In the genomic region with DNA sequence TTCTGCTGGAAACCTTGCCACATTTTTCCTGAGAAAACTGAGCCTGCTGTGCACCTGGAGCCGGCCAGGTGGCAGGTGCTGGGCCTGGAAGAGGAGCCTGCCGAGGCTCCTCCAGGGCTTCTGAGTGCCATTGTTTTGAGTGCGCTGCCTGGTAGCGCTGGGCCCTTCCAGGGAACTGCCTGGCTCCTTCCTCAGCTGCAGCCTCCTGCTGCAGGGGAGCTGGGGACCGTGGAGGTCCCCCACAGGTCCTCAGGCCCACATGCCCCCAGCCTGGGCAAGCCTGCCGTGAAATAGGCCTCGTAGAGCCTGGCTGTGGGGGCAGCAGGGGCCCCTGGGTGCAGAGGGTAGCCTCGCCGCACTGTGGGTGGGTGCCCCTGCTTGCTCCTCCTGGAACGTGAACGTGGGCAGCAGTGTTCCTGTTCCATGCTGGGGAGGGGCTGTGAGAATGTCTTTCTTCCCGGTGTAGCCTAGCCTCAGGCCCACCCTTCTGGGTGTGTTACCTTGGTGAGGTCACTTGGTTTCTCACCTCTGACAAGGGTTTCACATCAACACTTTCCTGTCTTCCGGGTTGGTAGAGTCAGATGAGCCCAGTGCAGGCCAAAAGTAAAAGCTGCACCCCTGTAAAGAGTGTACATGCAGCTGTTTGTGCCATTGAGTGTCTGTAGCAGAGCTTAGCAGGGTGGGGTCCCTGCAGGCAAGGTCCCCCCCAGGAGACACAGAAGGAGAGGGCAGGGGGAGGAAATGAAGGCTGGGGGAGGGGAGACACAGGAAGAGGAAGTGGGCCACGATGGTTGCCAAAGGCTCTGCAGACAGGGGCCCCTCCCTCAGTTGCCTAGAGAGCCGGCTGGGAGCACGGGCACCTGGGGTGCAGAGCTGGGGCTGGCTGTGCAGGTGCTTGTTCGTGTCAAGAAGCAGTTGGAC, we compare ENCODE assay signal across 8 cellular contexts. TPM values are rescaled to one million over a fixed set of nuclear protein-coding genes. Genes with fewer than 3 reads are reported as not detected.
DNase-seq lines count a peak whose midpoint lies in the region; ATAC-seq and TF ChIP-seq lines count a peak whose summit lies in the region.

No MANE protein-coding gene starts in this region.

- DNase-seq in stimulated activated CD4-positive, alpha-beta T cell treated with anti-CD3 and anti-CD28 coated beads, Interleukin-15, amount 100 ng/mL, for 24 hours, result peak; percentile 67
- DNase-seq in stimulated activated CD4-positive, alpha-beta T cell treated with anti-CD3 and anti-CD28 coated beads, Interleukin-4, amount 100 ng/mL, for 1 hour, result no peak
- DNase-seq in NCI-H2196 treated with DMSO at 0.1 percent for 48 hours (lab: John Stamatoyannopoulos, UW; ENCODE audit: unreplicated experiment) (peak; percentile 12), SW 1271 (lab: John Stamatoyannopoulos, UW) (no peak)
- DNase-seq in activated CD8-positive, alpha-beta memory T cell treated with anti-CD3 and anti-CD28 coated beads for 4 hours (ENCODE audit: low read depth in 2 of 2), result peak; percentile 33 to 47
- DNase-seq in stimulated activated CD8-positive, alpha-beta memory T cell treated with anti-CD3 and anti-CD28 coated beads, Interleukin-7, amount 100 ng/mL, for 4 hours (ENCODE audit: low read depth in 2 of 2), result peak; percentile 45 to 49

- peak overlapping the region in 3 of 4 donors; percentile 53 to 96 (median 95) for H3K27ac ChIP-seq in gastroesophageal sphincter

- H3K9me3 ChIP-seq in gastroesophageal sphincter, result no peaks in the 10 kb centered on the region

- no peaks in the 10 kb centered on the region for H3K36me3 ChIP-seq in gastroesophageal sphincter

- no peak for TF ChIP-seq POLR2A in gastroesophageal sphincter (IDR thresholded peaks at IDR 0.05)

- TF ChIP-seq EP300 in gastroesophageal sphincter (IDR thresholded peaks at IDR 0.05), result no peak

- H3K4me3 ChIP-seq in gastroesophageal sphincter, result no peak overlapping the region

- WGBS in gastroesophageal sphincter (ENCODE audit: low coverage in 1 of 2), 2 donors, result 48 to 80% methylated on average over 1 to 5 of the region's 17 CpGs

- peaks cover 12 to 100% (median 66%) of the 10 kb centered on the region in 3 donors for H3K4me1 ChIP-seq in gastroesophageal sphincter

- TF ChIP-seq CTCF in gastroesophageal sphincter (IDR thresholded peaks at IDR 0.05), result no peak

- H3K27me3 ChIP-seq in gastroesophageal sphincter, result no peaks in the 10 kb centered on the region

- ATAC-seq in HG03097 (IDR thresholded peaks at IDR 0.05; ENCODE audit: low FRiP score, unreplicated experiment), result peak; percentile 53
- ATAC-seq in gastroesophageal sphincter, result no peak

RNA-seq across cellular contexts. Expression of a gene that starts 34.5 kb away (rescaled TPM):
- total RNA-seq in gastroesophageal sphincter, result 100 to 1,000 TPM in 1 of 4 donors, 10 to 100 TPM in 3; 49.7 to 106 (median 76.1) TPM

Comparison
In these comparisons a context has a peak if more than half of its experiments do, and no peak if none do; other contexts are left out.
1. DNase-seq: peak in stimulated activated CD4-positive, alpha-beta T cell treated with anti-CD3 and anti-CD28 coated beads, Interleukin-15, amount 100 ng/mL, for 24 hours (single experiment), NCI-H2196 treated with DMSO at 0.1 percent for 48 hours (single experiment), activated CD8-positive, alpha-beta memory T cell treated with anti-CD3 and anti-CD28 coated beads for 4 hours (2 of 2) and stimulated activated CD8-positive, alpha-beta memory T cell treated with anti-CD3 and anti-CD28 coated beads, Interleukin-7, amount 100 ng/mL, for 4 hours (2 of 2); none in stimulated activated CD4-positive, alpha-beta T cell treated with anti-CD3 and anti-CD28 coated beads, Interleukin-4, amount 100 ng/mL, for 1 hour (single experiment) and SW 1271 (0 of 2).